Comparison of ENCODE assay signal across 9 cellular contexts in the genomic region with DNA sequence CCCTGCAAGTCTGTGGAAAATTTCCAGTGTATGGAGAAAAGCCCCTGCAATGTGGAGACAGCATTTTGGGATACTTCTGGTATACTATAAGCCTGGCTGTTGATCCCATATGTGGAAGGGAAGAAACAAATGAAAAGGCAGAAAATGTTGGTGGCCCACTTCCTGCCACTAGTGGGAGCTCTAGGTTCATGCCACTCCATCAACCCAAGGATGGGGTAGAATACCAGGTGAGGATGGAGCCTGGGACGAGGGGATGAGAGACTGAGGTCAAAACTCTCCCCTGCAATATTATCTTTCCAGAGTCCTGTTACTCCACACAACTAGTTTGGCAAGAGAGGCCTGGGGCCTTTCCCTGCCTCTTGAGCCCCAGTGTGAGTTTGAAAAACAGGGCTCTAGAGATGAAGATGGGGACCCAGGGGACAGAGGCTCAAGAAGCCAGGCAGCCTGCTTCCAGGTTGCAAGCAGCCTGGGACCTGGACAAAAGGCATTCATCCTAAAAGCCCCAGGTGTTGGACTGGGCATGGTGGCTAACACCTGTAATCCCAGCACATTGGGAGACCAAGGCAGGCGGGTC. TPM values are rescaled to one million over a fixed set of nuclear protein-coding genes. Genes with fewer than 3 reads are reported as not detected.
DNase-seq lines count a peak whose midpoint lies in the region; ATAC-seq, FAIRE-seq and TF ChIP-seq lines count a peak whose summit lies in the region.
"Had no signal": no experiment of that assay in that cellular context is flagged by ENCODE, and none has a peak within 500 bp of the region (broad histone marks: within the 10 kb centered on the region; RNA-seq: fewer than 3 reads in every experiment).

No MANE protein-coding gene starts in this region.

- no peak overlapping the region for H3K4me3 Mint-ChIP-seq in activated T-helper 17 cell treated with anti-CD3 and anti-CD28 coated beads, Interleukin-2, amount 50 U/mL, for 72 hours
- H3K4me3 Mint-ChIP-seq: brain had no signal

- no peaks in the 10 kb centered on the region for H3K27me3 ChIP-seq in adrenal gland

- H3K9me3 ChIP-seq in adrenal gland (replicated peaks in 1 of 3) (no peaks in the 10 kb centered on the region), mucosa of descending colon (no peaks in the 10 kb centered on the region)

- H3K27ac Mint-ChIP-seq in activated T-helper 17 cell treated with anti-CD3 and anti-CD28 coated beads, Interleukin-2, amount 50 U/mL, for 72 hours, result no peak overlapping the region
- H3K27ac Mint-ChIP-seq: brain had no signal

- intact Hi-C loops in adrenal gland (cut with DNase I), result loop anchor here in 1 of 2 donors (10.0 kb wide), 1 partner anchor 75 kb away; no protein-coding TSS in a partner anchor
- intact Hi-C loops in mucosa of descending colon (cut with DNase I, micrococcal nuclease), result loop anchor here (10.0 kb wide), 1 partner anchor 85 kb away; no protein-coding TSS in a partner anchor

- H3K36me3 Mint-ChIP-seq in activated T-helper 17 cell treated with anti-CD3 and anti-CD28 coated beads, Interleukin-2, amount 50 U/mL, for 72 hours (ENCODE audit: low read depth), result no peaks in the 10 kb centered on the region
- H3K36me3 Mint-ChIP-seq: brain had no signal

- H3K4me3 ChIP-seq in adrenal gland, result no peak overlapping the region
- no peak overlapping the region for H3K4me3 ChIP-seq in mucosa of descending colon

- peaks cover 7% of the 10 kb centered on the region for H3K4me1 Mint-ChIP-seq in activated T-helper 17 cell treated with anti-CD3 and anti-CD28 coated beads, Interleukin-2, amount 50 U/mL, for 72 hours

- no peak for FAIRE-seq in HTR-8/SVneo (lab: Jason Lieb, UNC)

- ATAC-seq in mucosa of descending colon (peak; percentile 50), HG02885 (IDR thresholded peaks at IDR 0.05; ENCODE audit: poor library complexity, unreplicated experiment) (no peak)
- no peak for ATAC-seq in activated T-helper 17 cell treated with anti-CD3 and anti-CD28 coated beads, Interleukin-2, amount 50 U/mL, for 72 hours (replicated peaks)

- no peak for TF ChIP-seq POLR2A in adrenal gland (IDR thresholded peaks at IDR 0.05)

- no peaks in the 10 kb centered on the region for H3K4me1 ChIP-seq in adrenal gland (replicated peaks in 1 of 2)
- no peaks in the 10 kb centered on the region for H3K4me1 ChIP-seq in mucosa of descending colon (ENCODE audit: low read depth)

- H3K27me3 Mint-ChIP-seq in activated T-helper 17 cell treated with anti-CD3 and anti-CD28 coated beads, Interleukin-2, amount 50 U/mL, for 72 hours, result no peaks in the 10 kb centered on the region

- WGBS in adrenal gland, 4 donors, result 81 to 93% (median 87%) methylated on average over 2 of the region's 2 CpGs

- H3K36me3 ChIP-seq in adrenal gland (replicated peaks in 1 of 2) (no peaks in the 10 kb centered on the region), mucosa of descending colon (ENCODE audit: low read depth) (no peaks in the 10 kb centered on the region)

- H3K9me3 Mint-ChIP-seq in activated T-helper 17 cell treated with anti-CD3 and anti-CD28 coated beads, Interleukin-2, amount 50 U/mL, for 72 hours, result no peaks in the 10 kb centered on the region

- TF ChIP-seq CTCF in adrenal gland (IDR thresholded peaks at IDR 0.05) (peak; percentile 15 to 54 (median 44)), mucosa of descending colon (IDR thresholded peaks at IDR 0.05) (no peak)

- peak; percentile 53 for DNase-seq in DMS53 treated with DMSO at 0.1 percent for 48 hours (lab: John Stamatoyannopoulos, UW; ENCODE audit: unreplicated experiment)
- peak; percentile 19 for DNase-seq in HTR-8/SVneo (ENCODE audit: insufficient read length, low spot score)
- DNase-seq in adrenal gland, result no peak
- DNase-seq in mucosa of descending colon, result peak in 1 of 3 donors; percentile 49
- DNase-seq in NCI-H187 treated with DMSO at 0.1 percent for 48 hours (lab: John Stamatoyannopoulos, UW), result no peak
- no peak for DNase-seq in activated CD4-positive, CD25-positive, alpha-beta regulatory T cell (lab: John Stamatoyannopoulos, UW)

- no peak overlapping the region for H3K27ac ChIP-seq in adrenal gland

RNA-seq across cellular contexts. Expression of gene BMP10, which starts 31.9 kb away (rescaled TPM):
- total RNA-seq in adrenal gland (not detected), mucosa of descending colon (under 1 TPM in 1 of 3 donors, not detected in 2; 0.43 TPM)
- not detected for polyA plus RNA-seq in adrenal gland
- total RNA-seq in activated T-helper 17 cell treated with anti-CD3 and anti-CD28 coated beads, Interleukin-2, amount 50 U/mL, for 72 hours, result not detected

Comparison
In these comparisons a context has a peak if more than half of its experiments do, and no peak if none do; other contexts are left out.
1. DNase-seq: peak in DMS53 treated with DMSO at 0.1 percent for 48 hours (single experiment) and HTR-8/SVneo (single experiment); none in adrenal gland (0 of 7), NCI-H187 treated with DMSO at 0.1 percent for 48 hours (single experiment) and activated CD4-positive, CD25-positive, alpha-beta regulatory T cell (0 of 4).